8 cellular contexts compared by ENCODE assay signal in the genomic region with DNA sequence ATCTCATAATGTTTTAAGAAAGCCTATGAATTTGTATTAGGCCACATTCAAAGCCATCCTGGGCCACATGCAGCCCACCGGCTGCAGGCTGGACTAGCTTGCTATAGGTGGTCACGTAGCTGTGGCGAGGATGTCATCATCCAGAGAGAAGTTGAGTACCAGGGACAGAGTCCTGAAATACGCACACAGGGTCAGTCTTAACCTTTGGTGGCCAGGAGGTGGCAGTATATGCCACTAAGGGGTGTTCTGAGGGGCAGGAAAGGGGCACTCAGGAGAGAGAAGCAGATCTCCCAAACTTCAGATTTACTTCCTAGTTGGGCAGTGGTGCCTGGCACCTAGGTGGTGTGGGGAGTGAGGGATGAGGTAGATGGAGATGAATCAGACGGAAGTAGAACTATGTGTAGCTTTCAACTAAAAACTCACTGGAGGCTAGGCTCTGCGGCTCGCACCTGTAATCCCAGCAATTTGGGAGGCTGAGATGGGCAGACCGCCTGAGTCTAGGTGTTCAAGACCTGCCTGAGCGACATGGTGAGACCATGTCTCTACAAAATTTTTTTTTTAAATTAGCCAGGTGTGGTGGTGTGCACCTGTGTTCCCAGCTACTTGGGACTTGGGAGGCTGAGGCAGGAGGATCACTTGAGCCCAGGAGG. TPM values are rescaled to one million over a fixed set of nuclear protein-coding genes. Genes with fewer than 3 reads are reported as not detected.
DNase-seq lines count a peak whose midpoint lies in the region; ATAC-seq and TF ChIP-seq lines count a peak whose summit lies in the region.

No MANE protein-coding gene starts in this region.

- H3K4me1 Mint-ChIP-seq in activated CD8-positive, alpha-beta T cell treated with anti-CD3 and anti-CD28 coated beads for 36 hours (ENCODE audit: low read depth): peaks cover 9% of the 10 kb centered on the region

- DNase-seq in DMS 273 (lab: John Stamatoyannopoulos, UW; ENCODE audit: unreplicated experiment) (peak; percentile 89), NCI-H526 treated with DMSO at 0.1 percent for 48 hours (lab: John Stamatoyannopoulos, UW) (peak; percentile 4), myocyte (ENCODE audit: low read depth) (peak; percentile 81), aorta (no peak)
- peak; percentile 67 for DNase-seq in activated CD8-positive, alpha-beta T cell treated with anti-CD3 and anti-CD28 coated beads for 36 hours

- H3K4me1 ChIP-seq in aorta (ENCODE audit: control insufficient read depth in 1 of 2, insufficient read depth in 2 of 2, low read length in 2 of 2): no peaks in the 10 kb centered on the region

- H3K4me3 ChIP-seq in aorta (ENCODE audit: low read length in 2 of 2): no peak overlapping the region

- CTCF ChIA-PET in activated CD8-positive, alpha-beta T cell treated with anti-CD3 and anti-CD28 coated beads for 36 hours (lab: Charles Lee): interaction anchor here (0.6 to 11.0 kb wide), 45 partner anchors 9 to 299 kb away, joined by 3 to 292 read pairs (median 4); a partner anchor contains a TSS

- H3K27me3 ChIP-seq in aorta (ENCODE audit: control insufficient read depth in 1 of 2, insufficient read depth in 2 of 2, low read length in 1 of 2): peaks cover 0 to 2% of the 10 kb centered on the region in 2 donors

- ATAC-seq in HG02798 (IDR thresholded peaks at IDR 0.05; ENCODE audit: poor library complexity, unreplicated experiment) (peak; percentile 64), esophagus mucosa (peak; percentile 62), aorta (ENCODE audit: low FRiP score) (peak; percentile 57), GM18858 (IDR thresholded peaks at IDR 0.05; ENCODE audit: unreplicated experiment) (no peak)
- peak; percentile 74 for ATAC-seq in activated CD8-positive, alpha-beta T cell treated with anti-CD3 and anti-CD28 coated beads for 36 hours

- no peaks in the 10 kb centered on the region for H3K36me3 Mint-ChIP-seq in activated CD8-positive, alpha-beta T cell treated with anti-CD3 and anti-CD28 coated beads for 36 hours (ENCODE audit: low read depth)

- POLR2A ChIA-PET in activated CD8-positive, alpha-beta T cell treated with anti-CD3 and anti-CD28 coated beads for 36 hours (lab: Charles Lee): interaction anchor here (0.9 to 1.0 kb wide), 3 partner anchors 35 to 163 kb away, joined by 3 read pairs; no protein-coding TSS in a partner anchor

- no peaks in the 10 kb centered on the region for H3K36me3 ChIP-seq in aorta (ENCODE audit: control insufficient read depth in 1 of 2, insufficient read depth in 2 of 2, low read length in 1 of 2)

- no peaks in the 10 kb centered on the region for H3K9me3 Mint-ChIP-seq in activated CD8-positive, alpha-beta T cell treated with anti-CD3 and anti-CD28 coated beads for 36 hours

- no peak overlapping the region for H3K4me3 Mint-ChIP-seq in activated CD8-positive, alpha-beta T cell treated with anti-CD3 and anti-CD28 coated beads for 36 hours

- H3K27ac ChIP-seq in aorta (ENCODE audit: low read depth in 1 of 2, low read length in 2 of 2): no peak overlapping the region

- WGBS in aorta, 2 donors: 36 to 38% methylated on average over 9 of the region's 9 CpGs

- intact Hi-C loops in activated CD8-positive, alpha-beta T cell treated with anti-CD3 and anti-CD28 coated beads for 36 hours (cut with micrococcal nuclease): loop anchor here (1.0 kb wide), 1 partner anchor 36 kb away; no protein-coding TSS in a partner anchor
- intact Hi-C loops in aorta (cut with DNase I): loop anchor here (1.0 to 5.0 kb wide), 4 partner anchors 36 to 151 kb away; no protein-coding TSS in a partner anchor

- peaks cover 41% of the 10 kb centered on the region for H3K27me3 Mint-ChIP-seq in activated CD8-positive, alpha-beta T cell treated with anti-CD3 and anti-CD28 coated beads for 36 hours

- no peaks in the 10 kb centered on the region for H3K9me3 ChIP-seq in aorta (ENCODE audit: control insufficient read depth, low read length)

- no peak overlapping the region for H3K27ac Mint-ChIP-seq in activated CD8-positive, alpha-beta T cell treated with anti-CD3 and anti-CD28 coated beads for 36 hours

- peak; percentile 79 for TF ChIP-seq CTCF in activated CD8-positive, alpha-beta T cell treated with anti-CD3 and anti-CD28 coated beads for 36 hours (IDR thresholded peaks at IDR 0.05)

RNA-seq across cellular contexts. Expression of a gene that starts 16.3 kb away (rescaled TPM):
- total RNA-seq in activated CD8-positive, alpha-beta T cell treated with anti-CD3 and anti-CD28 coated beads for 36 hours: 10 to 100 TPM in 1 of 2 experiments, 1 to 10 TPM in 1; 8.4 to 10.4 TPM
- 3.5 TPM for total RNA-seq in esophagus mucosa
- 33.3 and 50.5 TPM in 2 replicates for total RNA-seq in myocyte
- 176 TPM for polyA plus RNA-seq in myocyte (2012)
- 10 to 100 TPM; 47.1 to 80.7 TPM for total RNA-seq in aorta
- polyA plus RNA-seq in aorta: 10 to 100 TPM; 14.8 to 19.1 TPM

RNA-seq across cellular contexts. Expression of a gene that starts 32.4 kb away (rescaled TPM):
- under 1 TPM in 1 of 2 experiments, not detected in 1; 0.13 TPM for total RNA-seq in activated CD8-positive, alpha-beta T cell treated with anti-CD3 and anti-CD28 coated beads for 36 hours
- total RNA-seq in esophagus mucosa: 2.1 TPM
- not detected in 2 replicates for total RNA-seq in myocyte
- polyA plus RNA-seq in myocyte (2012): not detected
- total RNA-seq in aorta: under 1 TPM in 1 of 2 donors, not detected in 1; 0.21 TPM
- polyA plus RNA-seq in aorta: not detected

Comparison
In these comparisons a context has a peak if more than half of its experiments do, and no peak if none do; other contexts are left out.
1. DNase-seq: peak in DMS 273 (single experiment), NCI-H526 treated with DMSO at 0.1 percent for 48 hours (single experiment), activated CD8-positive, alpha-beta T cell treated with anti-CD3 and anti-CD28 coated beads for 36 hours (single experiment) and myocyte (single experiment); none in aorta (0 of 2).